12 cellular contexts compared by ENCODE assay signal in the genomic region with DNA sequence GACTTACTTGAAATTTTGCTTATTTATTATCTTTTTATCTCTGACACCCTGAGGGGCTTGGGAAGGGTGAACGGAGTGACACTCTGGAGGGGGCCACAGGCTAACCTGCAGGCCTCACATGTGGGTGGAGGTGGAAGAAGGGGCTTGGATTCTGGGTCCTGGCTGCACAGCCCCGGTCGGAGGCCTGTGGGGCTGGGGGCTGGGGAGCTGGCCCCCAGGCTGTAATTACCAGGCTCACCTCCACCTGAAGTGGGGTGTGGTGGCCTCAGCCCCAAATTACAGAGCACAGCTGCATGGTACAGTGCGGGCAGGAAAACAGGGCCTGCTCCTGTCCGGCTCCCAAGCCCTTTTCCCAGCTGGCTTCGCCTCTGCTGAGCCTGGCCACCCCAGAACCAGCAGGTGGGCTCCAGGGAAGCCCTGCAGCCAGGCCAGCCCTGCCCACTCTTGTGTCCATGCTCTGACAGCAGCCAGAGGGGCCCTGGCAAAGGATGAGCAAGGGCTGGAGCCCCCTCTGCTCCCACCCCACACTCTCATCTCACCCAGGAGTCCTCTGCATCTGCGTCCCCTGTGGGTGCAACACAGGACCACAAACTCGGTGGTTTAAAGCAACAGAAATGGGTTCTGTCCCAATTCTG.
"Had no signal": no experiment of that assay in that cellular context is flagged by ENCODE, and none has a peak within 500 bp of the region (broad histone marks: within the 10 kb centered on the region; RNA-seq: fewer than 3 reads in every experiment).

No MANE protein-coding gene starts in this region.

- H3K27ac ChIP-seq: cardiac muscle cell, foreskin keratinocyte, hepatocyte, prostate gland, right atrium auricular region, skin epidermis, uterus had no signal

- H3K36me3 ChIP-seq: cardiac muscle cell, prostate gland, right atrium auricular region, uterus had no signal

- DNase-seq: activated CD4-positive, alpha-beta T cell treated with anti-CD3 and anti-CD28 coated beads, Interleukin-2, amount 50 U/mL, for 1 hour; amniotic stem cell; foreskin keratinocyte; stimulated activated CD4-positive, alpha-beta T cell treated with anti-CD3 and anti-CD28 coated beads, Interleukin-15, amount 100 ng/mL, for 24 hours; stimulated activated CD4-positive, alpha-beta T cell treated with anti-CD3 and anti-CD28 coated beads, Interleukin-2, amount 100 ng/mL, for 48 hours; uterus had no signal

- H3K4me1 ChIP-seq: foreskin keratinocyte, uterus had no signal

- H3K9me3 ChIP-seq: prostate gland, right atrium auricular region, uterus had no signal

- H2AFZ ChIP-seq: hepatocyte had no signal

- H3K27me3 ChIP-seq: cardiac muscle cell, hepatocyte, right atrium auricular region, uterus had no signal

- H3K4me3 ChIP-seq: cardiac muscle cell, hepatocyte, lung, prostate gland, right atrium auricular region, skin epidermis, uterus had no signal

- H3K4me2 ChIP-seq: hepatocyte had no signal
